In genomic region chr1:222892137-222892763, GRCh38 we compare ENCODE assay signal across 13 cellular contexts.
A peak's percentile ranks its signal among the peaks of the same experiment; 100 is the strongest.
DNase-seq lines count a peak whose midpoint lies in the region; ATAC-seq and TF ChIP-seq lines count a peak whose summit lies in the region.
"Had no signal": no experiment of that assay in that cellular context is flagged by ENCODE, and none has a peak within 500 bp of the region (broad histone marks: within the 10 kb centered on the region; RNA-seq: fewer than 3 reads in every experiment).

No MANE protein-coding gene starts in this region.

- H3K4me1 ChIP-seq in ACC112 (ENCODE audit: control insufficient read depth, insufficient read depth, low read length, unreplicated experiment) (peaks cover 35% of the 10 kb centered on the region), fibroblast of lung (ENCODE audit: control insufficient read depth, extremely low read depth, insufficient read depth, low read length) (peaks cover 4% of the 10 kb centered on the region), right lobe of liver (peaks cover 0 to 4% (median 0%) of the 10 kb centered on the region in 4 donors)

- 58% methylated on average over 7 of the region's 7 CpGs for WGBS in right lobe of liver (ENCODE audit: insufficient coverage, low coverage, low lambda C conversion rate, missing lambda C conversion rate)

- H3K4me2 ChIP-seq in fibroblast of lung (ENCODE audit: extremely low read depth, insufficient read depth, low read length): peak overlapping the region; percentile 30

- peak overlapping the region; percentile 32; the same call in 1 of the 2 replicates for H3K4me3 ChIP-seq in ACC112 (ENCODE audit: low read depth, low read length)
- no peak overlapping the region for H3K4me3 ChIP-seq in fibroblast of lung (replicated peaks in 1 of 4; ENCODE audit: control extremely low read depth in 1 of 4, insufficient read depth in 1 of 4, low read depth in 3 of 4, low read length in 4 of 4)
- H3K4me3 ChIP-seq in right lobe of liver: no peak overlapping the region
- H3K4me3 ChIP-seq: SK-N-MC, tibial artery had no signal

- H3K27ac ChIP-seq in ACC112 (ENCODE audit: low read depth, low read length) (peak overlapping the region; percentile 84), fibroblast of lung (ENCODE audit: insufficient read depth, low read length) (peak overlapping the region; percentile 8), right lobe of liver (peak overlapping the region in 2 of 3 donors; percentile 12 to 26)
- H3K27ac ChIP-seq: SK-N-MC, tibial artery had no signal

- ATAC-seq in right lobe of liver: peak; percentile 65 to 86 (median 73)
- ATAC-seq in HG02588 (IDR thresholded peaks at IDR 0.05; ENCODE audit: unreplicated experiment): no peak

- H3K9me3 ChIP-seq in fibroblast of lung (ENCODE audit: control insufficient read depth, insufficient read depth, low read depth, low read length) (no peaks in the 10 kb centered on the region), right lobe of liver (no peaks in the 10 kb centered on the region)
- H3K9me3 ChIP-seq: tibial artery had no signal

- peak; percentile 39 for DNase-seq in M059J (ENCODE audit: low read depth)
- DNase-seq in fibroblast of lung (ENCODE audit: low read depth in 2 of 2): peak; percentile 78 to 88
- no peak for DNase-seq in right lobe of liver
- no peak for DNase-seq in stimulated activated CD8-positive, alpha-beta memory T cell treated with anti-CD3 and anti-CD28 coated beads, Interleukin-4, amount 100 ng/mL, for 48 hours
- DNase-seq in NK-92 (lab: John Stamatoyannopoulos, UW; ENCODE audit: unreplicated experiment): no peak
- DNase-seq in DMS153 treated with DMSO at 0.1 percent for 48 hours (lab: John Stamatoyannopoulos, UW; ENCODE audit: unreplicated experiment): no peak
- DNase-seq: activated CD8-positive, alpha-beta T cell treated with anti-CD3 and anti-CD28 coated beads for 36 hours; NCI-H1436; NCI-H446; tibial artery had no signal

- H2AFZ ChIP-seq in ACC112 (ENCODE audit: low read length, unreplicated experiment) (peak overlapping the region; percentile 59), fibroblast of lung (ENCODE audit: low read length) (no peak overlapping the region)

- intact Hi-C loops in right lobe of liver (cut with DNase I): no loop called here

- H3K79me2 ChIP-seq in ACC112 (ENCODE audit: control insufficient read depth, insufficient read depth, low read length, unreplicated experiment) (no peaks in the 10 kb centered on the region), fibroblast of lung (ENCODE audit: control insufficient read depth, insufficient read depth, low read length) (no peaks in the 10 kb centered on the region)

- no peak for TF ChIP-seq POLR2A in right lobe of liver (IDR thresholded peaks at IDR 0.05)

- H3K9ac ChIP-seq in fibroblast of lung (ENCODE audit: insufficient read depth, low read length): no peak overlapping the region

- H4K20me1 ChIP-seq in fibroblast of lung (ENCODE audit: control insufficient read depth, extremely low read depth, insufficient read depth, low read length): no peaks in the 10 kb centered on the region

- H3K27me3 ChIP-seq in ACC112 (ENCODE audit: insufficient read depth, low read length): no peaks in the 10 kb centered on the region
- no peaks in the 10 kb centered on the region for H3K27me3 ChIP-seq in fibroblast of lung (ENCODE audit: control insufficient read depth, insufficient read depth, low read length)
- no peaks in the 10 kb centered on the region for H3K27me3 ChIP-seq in right lobe of liver
- H3K27me3 ChIP-seq: tibial artery had no signal

- TF ChIP-seq CTCF in fibroblast of lung (conservative IDR thresholded peaks at IDR 0.05 in 1 of 2, IDR thresholded peaks at IDR 0.05 in 1 of 2; ENCODE audit: low read depth in 1 of 2, low read length in 2 of 2) (no peak), right lobe of liver (IDR thresholded peaks at IDR 0.05) (no peak)

- H3K36me3 ChIP-seq in ACC112 (ENCODE audit: insufficient read depth, low read length) (no peaks in the 10 kb centered on the region), fibroblast of lung (ENCODE audit: control insufficient read depth, insufficient read depth, low read length) (no peaks in the 10 kb centered on the region), right lobe of liver (no peaks in the 10 kb centered on the region)
- H3K36me3 ChIP-seq: tibial artery had no signal

Comparison
In these comparisons a context has a peak if more than half of its experiments do, and no peak if none do; other contexts are left out.
1. H3K27ac ChIP-seq: peak in every context shown above with its lines; median percentile 84 in ACC112; 19 in right lobe of liver; 8 in fibroblast of lung.
2. DNase-seq: peak in M059J (single experiment) and fibroblast of lung (2 of 2); none in right lobe of liver (0 of 3), stimulated activated CD8-positive, alpha-beta memory T cell treated with anti-CD3 and anti-CD28 coated beads, Interleukin-4, amount 100 ng/mL, for 48 hours (single experiment), NK-92 (single experiment) and DMS153 treated with DMSO at 0.1 percent for 48 hours (single experiment).